In the genomic region with DNA sequence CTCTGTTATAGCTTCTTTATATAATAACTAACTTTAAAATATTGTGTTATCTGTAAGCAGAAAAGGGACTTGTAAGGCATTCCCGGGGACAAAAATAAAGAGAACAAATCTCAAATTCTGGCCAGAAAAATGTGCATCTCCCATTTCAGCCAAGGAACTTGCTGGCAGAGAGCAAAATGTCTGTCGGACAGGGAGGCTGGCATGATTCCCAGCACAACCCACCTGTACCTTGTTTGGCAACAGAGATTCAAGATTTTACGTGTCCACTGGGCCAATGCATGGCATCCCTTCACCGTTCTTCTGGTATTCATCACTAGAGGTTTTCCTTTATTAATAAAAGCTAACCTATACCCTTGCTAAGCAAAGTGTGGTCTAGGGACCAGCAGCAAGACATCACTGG, we compare ENCODE assay signal across 24 cellular contexts.
"Had no signal": no experiment of that assay in that cellular context is flagged by ENCODE, and none has a peak within 500 bp of the region (broad histone marks: within the 10 kb centered on the region; RNA-seq: fewer than 3 reads in every experiment).

No MANE protein-coding gene starts in this region.

- H3K4me2 ChIP-seq: KMS-11 had no signal

- ATAC-seq: activated naive CD4-positive, alpha-beta T cell treated with anti-CD3 and anti-CD28 coated beads, Interleukin-2, amount 50 U/mL, for 72 hours; activated naive CD8-positive, alpha-beta T cell treated with anti-CD3 and anti-CD28 coated beads, Interleukin-2, amount 50 U/mL, for 24 hours; activated T-cell treated with anti-CD3 and anti-CD28 coated beads, Interleukin-2, amount 50 U/mL, for 4 hours; Panc1; T-helper 17 cell had no signal

- H3K36me3 ChIP-seq: MG63, SJSA1 had no signal

- H3K27ac ChIP-seq: KMS-11, SJSA1 had no signal

- H3K4me3 ChIP-seq: MG63, SJSA1 had no signal

- H3K27me3 ChIP-seq: MG63, SJSA1 had no signal

- H3K9me3 ChIP-seq: MG63, SJSA1 had no signal

- DNase-seq: activated B cell treated with CpG ODN at 0.5 μM for 24 hours; activated CD4-positive, alpha-beta memory T cell treated with anti-CD3 and anti-CD28 coated beads for 36 hours; activated CD4-positive, alpha-beta T cell treated with anti-CD3 and anti-CD28 coated beads, Interleukin-2, amount 10 ng/mL, durations not matched to agents 7 days and 5 days; activated CD8-positive, alpha-beta memory T cell treated with anti-CD3 and anti-CD28 coated beads for 24 hours; activated effector memory CD4-positive, alpha-beta T cell treated with anti-CD3 and anti-CD28 coated beads, Interleukin-2, amount 50 U/mL, for 16 hours; activated naive CD4-positive, alpha-beta T cell treated with Interleukin-2 at 50 U/mL for 16 hours; activated naive CD8-positive, alpha-beta T cell treated with anti-CD3 and anti-CD28 coated beads, Interleukin-2, amount 50 U/mL, for 24 hours; activated T-cell treated with anti-CD3 and anti-CD28 coated beads, Interleukin-2, amount 50 U/mL, for 4 hours; amniotic stem cell; MG63; NCI-H1436; NCI-H1694 treated with DMSO at 0.1 percent for 48 hours; NCI-H2029 treated with DMSO at 0.1 percent for 48 hours; NCI-H446; NCI-H524; NCI-H748 treated with DMSO at 0.1 percent for 48 hours; Right ventricle myocardium superior; RPMI8226; T-helper 17 cell; T-helper 9 cell had no signal

- H3K9ac ChIP-seq: KMS-11 had no signal
